ENCODE assay signal across 22 cellular contexts in genomic region chr18:74515620-74516231, GRCh38. TPM values are rescaled to one million over a fixed set of nuclear protein-coding genes. Genes with fewer than 3 reads are reported as not detected.
"Had no signal": no experiment of that assay in that cellular context is flagged by ENCODE, and none has a peak within 500 bp of the region (broad histone marks: within the 10 kb centered on the region; RNA-seq: fewer than 3 reads in every experiment).

No MANE protein-coding gene starts in this region.

- H3K4me1 ChIP-seq: ascending aorta, lower lobe of right lung, neural progenitor cell, parathyroid adenoma, SJSA1, suprapubic skin, upper lobe of right lung had no signal

- H3K27me3 ChIP-seq: ascending aorta, hepatocyte, neural progenitor cell, SJSA1, suprapubic skin, upper lobe of right lung had no signal

- H3K9ac ChIP-seq: neural progenitor cell, parathyroid adenoma had no signal

- H3K4me3 ChIP-seq: ascending aorta, hepatocyte, lower lobe of right lung, neural progenitor cell, SJSA1, suprapubic skin, upper lobe of right lung had no signal

- H3K36me3 ChIP-seq: neural progenitor cell had no signal

- DNase-seq: activated B cell treated with CpG ODN at 0.5 μM for 24 hours; activated CD4-positive, alpha-beta T cell treated with anti-CD3 and anti-CD28 coated beads for 48 hours; activated CD8-positive, alpha-beta T cell treated with anti-CD3 and anti-CD28 coated beads, Interleukin-2, amount 10 ng/mL, durations not matched to agents 7 days and 5 days; activated naive CD4-positive, alpha-beta T cell treated with anti-CD3 and anti-CD28 coated beads, Interleukin-2, amount 10 ng/mL, durations not matched to agents 7 days and 5 days; activated T-cell treated with anti-CD3 and anti-CD28 coated beads for 4 hours; lower lobe of right lung; naive B cell; stimulated activated CD4-positive, alpha-beta T cell treated with anti-CD3 and anti-CD28 coated beads, Interleukin-4, amount 100 ng/mL, for 24 hours; stimulated activated naive CD4-positive, alpha-beta T cell treated with Interleukin-2 at 50 U/mL for 16 hours; SW 1271; upper lobe of right lung had no signal

- H3K27ac ChIP-seq: ascending aorta, lower lobe of right lung, neural progenitor cell, parathyroid adenoma, SJSA1, suprapubic skin, upper lobe of right lung had no signal

- H3K9me3 ChIP-seq: ascending aorta, lower lobe of right lung, SJSA1, suprapubic skin, upper lobe of right lung had no signal

RNA-seq across cellular contexts. Expression of gene CNDP1, which starts 18.6 kb away (rescaled TPM):
- total RNA-seq: activated CD8-positive, alpha-beta T cell treated with anti-CD3 and anti-CD28 coated beads, Interleukin-2, amount 10 ng/mL, durations not matched to agents 7 days and 5 days; ascending aorta; esophagus mucosa; glomerular endothelial cell; hepatocyte; lower lobe of right lung; mononuclear cell; SJSA1; upper lobe of right lung had no signal

RNA-seq across cellular contexts. Expression of gene DIPK1C, which starts 58.6 kb away (rescaled TPM):
- total RNA-seq: activated B cell treated with CpG ODN at 0.5 μM for 24 hours; activated CD8-positive, alpha-beta T cell treated with anti-CD3 and anti-CD28 coated beads, Interleukin-2, amount 10 ng/mL, durations not matched to agents 7 days and 5 days; activated T-helper 2 cell treated with anti-CD3 and anti-CD28 coated beads, Interferon-gamma antibody, Interleukin-2, Interleukin-4, amounts not matched to agents 10 μg/mL and 5 μg/mL and 100 μg/mL, durations not matched to agents 14 hours and 24 hours and 36 hours; ascending aorta; esophagus mucosa; glomerular endothelial cell; lower lobe of right lung; mononuclear cell; renal cortical epithelial cell; SJSA1; upper lobe of right lung had no signal
